Comparison of ENCODE assay signal across 1 cellular context in the genomic region with DNA sequence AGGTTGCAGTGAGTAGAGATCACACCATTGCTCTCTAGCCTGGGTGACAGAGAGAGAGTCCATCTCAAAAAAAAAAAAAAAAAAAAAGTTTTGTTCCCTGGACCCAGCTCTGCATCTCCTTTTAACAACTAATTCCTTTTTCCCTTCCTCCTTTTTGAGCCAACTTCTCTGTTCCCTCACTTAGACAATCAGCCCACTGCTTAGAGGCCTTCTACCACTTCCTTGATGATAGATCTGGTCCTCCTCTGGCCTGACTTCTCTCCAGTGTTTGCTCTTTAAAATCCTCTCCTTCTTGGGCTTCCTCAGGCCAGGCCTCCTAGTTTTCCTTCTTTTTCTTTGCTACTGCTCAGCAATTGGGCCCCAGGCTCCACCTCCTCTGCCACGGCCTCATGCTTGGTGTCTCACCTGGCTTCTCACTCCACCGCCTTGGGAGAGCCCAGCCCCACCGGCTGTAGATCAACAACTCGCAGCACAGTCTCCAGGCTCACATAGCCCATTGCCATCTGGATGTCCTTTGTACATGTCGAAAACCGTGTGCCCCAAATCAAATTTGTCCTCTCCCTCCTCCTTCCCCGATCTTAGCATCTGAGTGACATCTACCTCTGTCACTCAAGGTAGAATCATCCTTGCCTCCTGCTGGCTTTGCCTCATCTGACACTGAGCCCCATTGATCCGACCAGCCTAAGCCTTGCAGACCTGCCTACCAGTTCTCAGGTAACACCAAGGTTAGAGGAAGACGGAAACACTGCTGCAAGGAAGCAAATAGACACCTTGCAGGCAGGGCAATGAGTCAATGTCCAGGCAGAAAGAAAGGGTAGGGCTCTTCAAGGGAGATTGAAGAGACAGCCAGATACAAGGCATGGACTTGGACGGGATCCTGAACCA.
TF ChIP-seq lines count a peak whose summit lies in the region.

No MANE protein-coding gene starts in this region.

TF ChIP-seq in H1, 55 proteins besides CTCF, POLR2A, EP300 and RAD21:
- TF ChIP-seq CREB1 (IDR thresholded peaks at IDR 0.05) = no peak
- no peak for TF ChIP-seq EGR1 (IDR thresholded peaks at IDR 0.05; ENCODE audit: borderline replicate concordance, low read depth, low read length)
- no peak for TF ChIP-seq POLR2AphosphoS5 (IDR thresholded peaks at IDR 0.05; ENCODE audit: low read depth, low read length)
- TF ChIP-seq SIRT6 (IDR thresholded peaks at IDR 0.05; ENCODE audit: low read length) = no peak
- TF ChIP-seq BCL11A (IDR thresholded peaks at IDR 0.05; ENCODE audit: low read depth in 2 of 2, low read length in 2 of 2) = no peak
- no peak for TF ChIP-seq BRCA1 (IDR thresholded peaks at IDR 0.05; ENCODE audit: low read depth, low read length)
- no peak for TF ChIP-seq ASH2L (IDR thresholded peaks at IDR 0.05; ENCODE audit: low read length)
- TF ChIP-seq SIX5 (IDR thresholded peaks at IDR 0.05; ENCODE audit: low read depth, low read length) = no peak
- no peak for TF ChIP-seq CBX5 (IDR thresholded peaks at IDR 0.05; ENCODE audit: low read depth, low read length)
- TF ChIP-seq ZNF274 (IDR thresholded peaks at IDR 0.05; ENCODE audit: borderline replicate concordance, extremely low read depth, low read length) = no peak
- TF ChIP-seq CTBP2 (IDR thresholded peaks at IDR 0.05; ENCODE audit: borderline replicate concordance, insufficient read depth, insufficient read length, low read length) = no peak
- TF ChIP-seq SRF (IDR thresholded peaks at IDR 0.05; ENCODE audit: low read depth, low read length) = no peak
- TF ChIP-seq, protein P1, sequence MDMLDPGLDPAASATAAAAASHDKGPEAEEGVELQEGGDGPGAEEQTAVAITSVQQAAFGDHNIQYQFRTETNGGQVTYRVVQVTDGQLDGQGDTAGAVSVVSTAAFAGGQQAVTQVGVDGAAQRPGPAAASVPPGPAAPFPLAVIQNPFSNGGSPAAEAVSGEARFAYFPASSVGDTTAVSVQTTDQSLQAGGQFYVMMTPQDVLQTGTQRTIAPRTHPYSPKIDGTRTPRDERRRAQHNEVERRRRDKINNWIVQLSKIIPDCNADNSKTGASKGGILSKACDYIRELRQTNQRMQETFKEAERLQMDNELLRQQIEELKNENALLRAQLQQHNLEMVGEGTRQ (IDR thresholded peaks at IDR 0.05; ENCODE audit: low read length) = no peak
- TF ChIP-seq NANOG (IDR thresholded peaks at IDR 0.05; ENCODE audit: insufficient read depth, low read depth, low read length, poor library complexity, severe bottlenecking) = no peak
